Comparison of ENCODE assay signal across 21 cellular contexts in the genomic region with DNA sequence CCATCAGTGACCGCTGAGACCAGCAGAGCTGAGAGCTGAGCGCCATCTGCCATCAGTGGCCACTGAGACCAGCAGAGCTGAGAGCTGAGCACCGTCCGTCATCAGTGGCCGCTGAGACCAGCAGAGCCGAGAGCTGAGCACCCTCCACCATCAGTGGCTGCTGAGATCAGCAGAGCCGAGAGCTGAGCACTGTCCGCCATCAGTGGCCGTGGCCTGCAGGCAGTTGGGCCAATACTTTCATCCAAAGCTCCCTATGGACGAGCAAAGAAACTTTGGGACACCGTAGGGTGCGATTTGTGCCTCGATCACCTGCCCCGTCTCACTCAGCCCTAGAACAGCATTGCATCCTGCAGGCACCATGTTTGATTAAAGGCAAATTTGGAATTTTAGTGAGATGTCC.
"Had no signal": no experiment of that assay in that cellular context is flagged by ENCODE, and none has a peak within 500 bp of the region (broad histone marks: within the 10 kb centered on the region; RNA-seq: fewer than 3 reads in every experiment).

No MANE protein-coding gene starts in this region.

- H3K4me3 ChIP-seq: MG63 had no signal

- ATAC-seq: HepG2 had no signal

- H3K27me3 ChIP-seq: MG63 had no signal

- DNase-seq: IMR-90, Karpas-422, KG1, MG63, NCI-H1092, NCI-H1105 treated with DMSO at 0.1 percent for 48 hours, NCI-H1436, NCI-H187, NCI-H2029, NCI-H2081 treated with DMSO at 0.1 percent for 48 hours, NCI-H2171, NCI-H226, NCI-H446, NCI-H510A, NCI-H524 treated with DMSO at 0.1 percent for 48 hours, NCI-H69, NCI-H774, RPMI8226, SHP77, SK-N-SH had no signal

- H3K9me3 ChIP-seq: MG63, SK-N-SH had no signal

- H3K36me3 ChIP-seq: MG63 had no signal
